Comparison of ENCODE assay signal across 1 cellular context in the genomic region with DNA sequence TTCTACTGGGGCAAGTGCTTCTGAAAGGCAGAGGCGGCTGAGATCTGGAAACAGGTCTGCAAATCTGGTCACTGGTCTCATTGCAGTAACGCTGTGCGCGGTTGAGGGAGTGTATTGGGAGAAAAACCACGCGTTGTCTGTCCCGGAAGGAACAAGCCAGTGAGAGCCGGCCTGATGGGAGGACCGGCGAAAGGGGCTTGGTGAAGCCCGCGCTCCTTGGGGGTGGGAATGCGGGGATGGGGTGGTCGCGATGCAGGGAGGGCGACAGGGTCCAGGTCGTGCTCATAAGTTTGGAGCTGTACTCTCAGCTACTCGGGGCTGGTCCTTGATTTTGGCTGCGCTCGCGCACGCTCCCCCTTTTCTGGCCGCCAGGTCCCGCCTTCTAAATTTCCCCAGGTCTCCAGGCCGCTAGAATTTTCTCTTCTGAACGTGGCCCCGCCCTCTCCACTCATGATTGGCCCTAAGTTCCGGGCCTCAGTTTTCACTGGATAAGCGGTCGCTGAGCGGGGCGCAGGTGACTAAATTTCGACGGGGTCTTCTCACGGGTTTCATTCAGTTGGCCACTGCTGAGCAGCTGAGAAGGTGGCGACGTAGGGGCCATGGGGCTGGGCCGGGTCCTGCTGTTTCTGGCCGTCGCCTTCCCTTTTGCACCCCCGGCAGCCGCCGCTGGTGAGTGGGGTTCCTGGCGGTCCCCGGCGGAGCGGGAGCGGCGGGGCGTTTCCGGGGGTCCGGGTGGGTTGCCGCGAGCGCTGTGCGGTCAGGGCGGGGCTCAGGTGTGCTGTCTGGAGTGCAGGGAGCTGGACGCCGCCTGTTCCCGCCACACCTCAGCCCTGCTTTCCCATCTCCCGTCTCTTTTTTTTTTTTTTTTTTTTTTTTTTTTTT.
TF ChIP-seq lines count a peak whose summit lies in the region.

MICB (plus strand) TSS at position 551 of the 882 bp plus-strand sequence; CDS start at position 600, 49 bp downstream.

TF ChIP-seq in HepG2, 621 proteins besides CTCF, POLR2A, EP300 and RAD21 (continued from another document and continues in another):
- TF ChIP-seq, protein P1, sequence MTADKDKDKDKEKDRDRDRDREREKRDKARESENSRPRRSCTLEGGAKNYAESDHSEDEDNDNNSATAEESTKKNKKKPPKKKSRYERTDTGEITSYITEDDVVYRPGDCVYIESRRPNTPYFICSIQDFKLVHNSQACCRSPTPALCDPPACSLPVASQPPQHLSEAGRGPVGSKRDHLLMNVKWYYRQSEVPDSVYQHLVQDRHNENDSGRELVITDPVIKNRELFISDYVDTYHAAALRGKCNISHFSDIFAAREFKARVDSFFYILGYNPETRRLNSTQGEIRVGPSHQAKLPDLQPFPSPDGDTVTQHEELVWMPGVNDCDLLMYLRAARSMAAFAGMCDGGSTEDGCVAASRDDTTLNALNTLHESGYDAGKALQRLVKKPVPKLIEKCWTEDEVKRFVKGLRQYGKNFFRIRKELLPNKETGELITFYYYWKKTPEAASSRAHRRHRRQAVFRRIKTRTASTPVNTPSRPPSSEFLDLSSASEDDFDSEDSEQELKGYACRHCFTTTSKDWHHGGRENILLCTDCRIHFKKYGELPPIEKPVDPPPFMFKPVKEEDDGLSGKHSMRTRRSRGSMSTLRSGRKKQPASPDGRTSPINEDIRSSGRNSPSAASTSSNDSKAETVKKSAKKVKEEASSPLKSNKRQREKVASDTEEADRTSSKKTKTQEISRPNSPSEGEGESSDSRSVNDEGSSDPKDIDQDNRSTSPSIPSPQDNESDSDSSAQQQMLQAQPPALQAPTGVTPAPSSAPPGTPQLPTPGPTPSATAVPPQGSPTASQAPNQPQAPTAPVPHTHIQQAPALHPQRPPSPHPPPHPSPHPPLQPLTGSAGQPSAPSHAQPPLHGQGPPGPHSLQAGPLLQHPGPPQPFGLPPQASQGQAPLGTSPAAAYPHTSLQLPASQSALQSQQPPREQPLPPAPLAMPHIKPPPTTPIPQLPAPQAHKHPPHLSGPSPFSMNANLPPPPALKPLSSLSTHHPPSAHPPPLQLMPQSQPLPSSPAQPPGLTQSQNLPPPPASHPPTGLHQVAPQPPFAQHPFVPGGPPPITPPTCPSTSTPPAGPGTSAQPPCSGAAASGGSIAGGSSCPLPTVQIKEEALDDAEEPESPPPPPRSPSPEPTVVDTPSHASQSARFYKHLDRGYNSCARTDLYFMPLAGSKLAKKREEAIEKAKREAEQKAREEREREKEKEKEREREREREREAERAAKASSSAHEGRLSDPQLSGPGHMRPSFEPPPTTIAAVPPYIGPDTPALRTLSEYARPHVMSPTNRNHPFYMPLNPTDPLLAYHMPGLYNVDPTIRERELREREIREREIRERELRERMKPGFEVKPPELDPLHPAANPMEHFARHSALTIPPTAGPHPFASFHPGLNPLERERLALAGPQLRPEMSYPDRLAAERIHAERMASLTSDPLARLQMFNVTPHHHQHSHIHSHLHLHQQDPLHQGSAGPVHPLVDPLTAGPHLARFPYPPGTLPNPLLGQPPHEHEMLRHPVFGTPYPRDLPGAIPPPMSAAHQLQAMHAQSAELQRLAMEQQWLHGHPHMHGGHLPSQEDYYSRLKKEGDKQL (CRISPR knock-in tag; IDR thresholded peaks at IDR 0.05; ENCODE audit: low read depth) = no peak
- peak; percentile 58; the same call in 1 of the 2 replicates for TF ChIP-seq RBFOX2 (IDR thresholded peaks at IDR 0.05; ENCODE audit: low read depth, low read length)
- TF ChIP-seq ATF7 (IDR thresholded peaks at IDR 0.05) = no peak
- TF ChIP-seq ATF7 (CRISPR knock-in tag; IDR thresholded peaks at IDR 0.05) = no peak
- no peak for TF ChIP-seq ISL2 (CRISPR knock-in tag; IDR thresholded peaks at IDR 0.05)
- TF ChIP-seq SATB2 (CRISPR knock-in tag; IDR thresholded peaks at IDR 0.05) = no peak
- TF ChIP-seq KLF11 (CRISPR knock-in tag; IDR thresholded peaks at IDR 0.05) = no peak
- no peak for TF ChIP-seq ZNF264 (CRISPR knock-in tag; IDR thresholded peaks at IDR 0.05)
- TF ChIP-seq ZNF501 (CRISPR knock-in tag; IDR thresholded peaks at IDR 0.05) = peak; percentile 89
- TF ChIP-seq, protein P2, sequence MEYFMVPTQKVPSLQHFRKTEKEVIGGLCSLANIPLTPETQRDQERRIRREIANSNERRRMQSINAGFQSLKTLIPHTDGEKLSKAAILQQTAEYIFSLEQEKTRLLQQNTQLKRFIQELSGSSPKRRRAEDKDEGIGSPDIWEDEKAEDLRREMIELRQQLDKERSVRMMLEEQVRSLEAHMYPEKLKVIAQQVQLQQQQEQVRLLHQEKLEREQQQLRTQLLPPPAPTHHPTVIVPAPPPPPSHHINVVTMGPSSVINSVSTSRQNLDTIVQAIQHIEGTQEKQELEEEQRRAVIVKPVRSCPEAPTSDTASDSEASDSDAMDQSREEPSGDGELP (IDR thresholded peaks at IDR 0.05; ENCODE audit: borderline replicate concordance, low read depth) = peak; percentile 57; the same call in 1 of the 2 replicates
- TF ChIP-seq CREBL2 (CRISPR knock-in tag; IDR thresholded peaks at IDR 0.05; ENCODE audit: borderline replicate concordance) = no peak
- TF ChIP-seq PLRG1 (conservative IDR thresholded peaks at IDR 0.05) = no peak
- TF ChIP-seq ZEB1 (IDR thresholded peaks at IDR 0.05; ENCODE audit: insufficient replicate concordance, low read depth) = peak; percentile 31
- TF ChIP-seq, protein P3, sequence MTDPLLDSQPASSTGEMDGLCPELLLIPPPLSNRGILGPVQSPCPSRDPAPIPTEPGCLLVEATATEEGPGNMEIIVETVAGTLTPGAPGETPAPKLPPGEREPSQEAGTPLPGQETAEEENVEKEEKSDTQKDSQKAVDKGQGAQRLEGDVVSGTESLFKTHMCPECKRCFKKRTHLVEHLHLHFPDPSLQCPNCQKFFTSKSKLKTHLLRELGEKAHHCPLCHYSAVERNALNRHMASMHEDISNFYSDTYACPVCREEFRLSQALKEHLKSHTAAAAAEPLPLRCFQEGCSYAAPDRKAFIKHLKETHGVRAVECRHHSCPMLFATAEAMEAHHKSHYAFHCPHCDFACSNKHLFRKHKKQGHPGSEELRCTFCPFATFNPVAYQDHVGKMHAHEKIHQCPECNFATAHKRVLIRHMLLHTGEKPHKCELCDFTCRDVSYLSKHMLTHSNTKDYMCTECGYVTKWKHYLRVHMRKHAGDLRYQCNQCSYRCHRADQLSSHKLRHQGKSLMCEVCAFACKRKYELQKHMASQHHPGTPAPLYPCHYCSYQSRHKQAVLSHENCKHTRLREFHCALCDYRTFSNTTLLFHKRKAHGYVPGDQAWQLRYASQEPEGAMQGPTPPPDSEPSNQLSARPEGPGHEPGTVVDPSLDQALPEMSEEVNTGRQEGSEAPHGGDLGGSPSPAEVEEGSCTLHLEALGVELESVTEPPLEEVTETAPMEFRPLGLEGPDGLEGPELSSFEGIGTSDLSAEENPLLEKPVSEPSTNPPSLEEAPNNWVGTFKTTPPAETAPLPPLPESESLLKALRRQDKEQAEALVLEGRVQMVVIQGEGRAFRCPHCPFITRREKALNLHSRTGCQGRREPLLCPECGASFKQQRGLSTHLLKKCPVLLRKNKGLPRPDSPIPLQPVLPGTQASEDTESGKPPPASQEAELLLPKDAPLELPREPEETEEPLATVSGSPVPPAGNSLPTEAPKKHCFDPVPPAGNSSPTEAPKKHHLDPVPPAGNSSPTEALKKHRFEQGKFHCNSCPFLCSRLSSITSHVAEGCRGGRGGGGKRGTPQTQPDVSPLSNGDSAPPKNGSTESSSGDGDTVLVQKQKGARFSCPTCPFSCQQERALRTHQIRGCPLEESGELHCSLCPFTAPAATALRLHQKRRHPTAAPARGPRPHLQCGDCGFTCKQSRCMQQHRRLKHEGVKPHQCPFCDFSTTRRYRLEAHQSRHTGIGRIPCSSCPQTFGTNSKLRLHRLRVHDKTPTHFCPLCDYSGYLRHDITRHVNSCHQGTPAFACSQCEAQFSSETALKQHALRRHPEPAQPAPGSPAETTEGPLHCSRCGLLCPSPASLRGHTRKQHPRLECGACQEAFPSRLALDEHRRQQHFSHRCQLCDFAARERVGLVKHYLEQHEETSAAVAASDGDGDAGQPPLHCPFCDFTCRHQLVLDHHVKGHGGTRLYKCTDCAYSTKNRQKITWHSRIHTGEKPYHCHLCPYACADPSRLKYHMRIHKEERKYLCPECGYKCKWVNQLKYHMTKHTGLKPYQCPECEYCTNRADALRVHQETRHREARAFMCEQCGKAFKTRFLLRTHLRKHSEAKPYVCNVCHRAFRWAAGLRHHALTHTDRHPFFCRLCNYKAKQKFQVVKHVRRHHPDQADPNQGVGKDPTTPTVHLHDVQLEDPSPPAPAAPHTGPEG (CRISPR knock-in tag; IDR thresholded peaks at IDR 0.05) = no peak; the same call in 1 of the 2 replicates
- TF ChIP-seq POLR2AphosphoS2 (IDR thresholded peaks at IDR 0.05; ENCODE audit: low read depth, low read length) = no peak
- no peak for TF ChIP-seq SNRNP70 (IDR thresholded peaks at IDR 0.05; ENCODE audit: low read depth, low read length)
- no peak for TF ChIP-seq ZNF597 (CRISPR knock-in tag; IDR thresholded peaks at IDR 0.05)
- no peak for TF ChIP-seq SKI (IDR thresholded peaks at IDR 0.05; ENCODE audit: partially characterized antibody)
- TF ChIP-seq ZNF740 (CRISPR knock-in tag; IDR thresholded peaks at IDR 0.05) = no peak; the same call in 1 of the 2 replicates
- TF ChIP-seq FOSL2 (CRISPR knock-in tag; IDR thresholded peaks at IDR 0.05) = peak; percentile 5; the same call in 1 of the 2 replicates
- no peak for TF ChIP-seq ZBTB39 (CRISPR knock-in tag; IDR thresholded peaks at IDR 0.05)
- no peak for TF ChIP-seq MED13 (CRISPR knock-in tag; IDR thresholded peaks at IDR 0.05)
- TF ChIP-seq JUN (CRISPR knock-in tag; IDR thresholded peaks at IDR 0.05) = no peak
- TF ChIP-seq PHF5A (CRISPR knock-in tag; IDR thresholded peaks at IDR 0.05; ENCODE audit: low read depth, unreplicated experiment) = no peak
- peak; percentile 26 for TF ChIP-seq SALL1 (CRISPR knock-in tag; IDR thresholded peaks at IDR 0.05)
- no peak for TF ChIP-seq ZNF30 (CRISPR knock-in tag; IDR thresholded peaks at IDR 0.05)
- no peak for TF ChIP-seq GATA4 (IDR thresholded peaks at IDR 0.05; ENCODE audit: borderline replicate concordance, low read depth)
- no peak for TF ChIP-seq ZFP90 (CRISPR knock-in tag; IDR thresholded peaks at IDR 0.05; ENCODE audit: borderline replicate concordance)
- TF ChIP-seq ZNF737 (CRISPR knock-in tag; IDR thresholded peaks at IDR 0.05; ENCODE audit: borderline replicate concordance) = no peak
- TF ChIP-seq HDAC2 (CRISPR knock-in tag; IDR thresholded peaks at IDR 0.05) = no peak
- TF ChIP-seq ZNF761 (CRISPR knock-in tag; conservative IDR thresholded peaks at IDR 0.05) = no peak
- TF ChIP-seq ZNF619 (CRISPR knock-in tag; IDR thresholded peaks at IDR 0.05) = no peak
- no peak for TF ChIP-seq RBM22 (optimal IDR thresholded peaks at IDR 0.05; ENCODE audit: low read length)
- TF ChIP-seq TBX3 (IDR thresholded peaks at IDR 0.05; ENCODE audit: borderline replicate concordance) = no peak
- no peak for TF ChIP-seq ZNF431 (CRISPR knock-in tag; IDR thresholded peaks at IDR 0.05; ENCODE audit: borderline replicate concordance, low read depth)
- TF ChIP-seq ZNF136 (CRISPR knock-in tag; IDR thresholded peaks at IDR 0.05; ENCODE audit: low read depth) = 0 out of 2 replicates have a peak, but pooled peaks have one; percentile 15
- 0 out of 2 replicates have a peak, but pooled peaks have one; percentile 45 for TF ChIP-seq ZNF232 (CRISPR knock-in tag; IDR thresholded peaks at IDR 0.05; ENCODE audit: borderline replicate concordance)
- no peak for TF ChIP-seq NCOA2 (CRISPR knock-in tag; IDR thresholded peaks at IDR 0.05)
- TF ChIP-seq MTF2 (CRISPR knock-in tag; IDR thresholded peaks at IDR 0.05; ENCODE audit: borderline replicate concordance) = no peak
- TF ChIP-seq RFX5 (IDR thresholded peaks at IDR 0.05; ENCODE audit: low read depth, low read length) = no peak
- no peak for TF ChIP-seq GZF1 (CRISPR knock-in tag; IDR thresholded peaks at IDR 0.05)
- no peak for TF ChIP-seq JDP2 (CRISPR knock-in tag; IDR thresholded peaks at IDR 0.05; ENCODE audit: borderline replicate concordance)
- no peak for TF ChIP-seq PAX8 (CRISPR knock-in tag; IDR thresholded peaks at IDR 0.05; ENCODE audit: borderline replicate concordance)
- TF ChIP-seq THAP7 (CRISPR knock-in tag; IDR thresholded peaks at IDR 0.05) = no peak
- peak; percentile 92 for TF ChIP-seq ZSCAN25 (CRISPR knock-in tag; IDR thresholded peaks at IDR 0.05)
- TF ChIP-seq ZNF337 (CRISPR knock-in tag; IDR thresholded peaks at IDR 0.05; ENCODE audit: borderline replicate concordance, low read depth) = no peak
